13 cellular contexts compared by ENCODE assay signal in genomic region chr5:16784088-16784487, GRCh38.
DNase-seq lines count a peak whose midpoint lies in the region; TF ChIP-seq lines count a peak whose summit lies in the region.
"Had no signal": no experiment of that assay in that cellular context is flagged by ENCODE, and none has a peak within 500 bp of the region (broad histone marks: within the 10 kb centered on the region; RNA-seq: fewer than 3 reads in every experiment).

No MANE protein-coding gene starts in this region.

- H3K27ac ChIP-seq in AG04450 (ENCODE audit: low read depth, low read length) (peak overlapping the region; percentile 59), H9 (ENCODE audit: insufficient read length, low read depth, low read length) (no peak overlapping the region), WERI-Rb-1 (no peak overlapping the region)
- H3K27ac ChIP-seq: KMS-11, pancreas, transverse colon had no signal

- H3K23ac ChIP-seq in H9 (ENCODE audit: insufficient read length, low read depth, low read length) = no peak overlapping the region

- H3K4me3 ChIP-seq in AG04450 (ENCODE audit: low read depth, low read length) = no peak overlapping the region
- no peak overlapping the region for H3K4me3 ChIP-seq in astrocyte of the cerebellum (ENCODE audit: low read depth, low read length)
- no peak overlapping the region for H3K4me3 ChIP-seq in WERI-Rb-1 (ENCODE audit: low read depth, low read length)
- H3K4me3 ChIP-seq: pancreas, transverse colon had no signal

- no peaks in the 10 kb centered on the region for H4K20me1 ChIP-seq in H9 (ENCODE audit: control insufficient read depth, insufficient read depth, insufficient read length)

- in situ Hi-C loops in astrocyte of the cerebellum (cut with HindIII; ENCODE audit: low sequenced_read_pairs) = no loop called here

- H3K36me3 Mint-ChIP-seq in H9 (ENCODE audit: insufficient read depth in 1 of 3, low read depth in 3 of 3) = peaks cover under 1 to 18% (median 15%) of the 10 kb centered on the region in 3 experiments; a peak in 6 of 7 replicates
- H3K36me3 Mint-ChIP-seq: activated naive CD4-positive, alpha-beta T cell treated with anti-CD3 and anti-CD28 coated beads, Interleukin-2, amount 50 U/mL, for 72 hours had no signal

- H2BK120ac ChIP-seq in H9 (ENCODE audit: low read depth, low read length, poor library complexity, severe bottlenecking) = no peak overlapping the region

- no peak overlapping the region for H2BK12ac ChIP-seq in H9 (ENCODE audit: insufficient read length, low read depth, low read length)

- peak overlapping the region in 2 of 3 experiments; percentile 21 to 47; a peak in 1 of 7 replicates for H3K27ac Mint-ChIP-seq in H9

- H3K36me3 ChIP-seq in WERI-Rb-1 = peaks cover 38% of the 10 kb centered on the region
- H3K36me3 ChIP-seq: transverse colon had no signal

- no peak overlapping the region for H3K4me2 ChIP-seq in H9 (ENCODE audit: insufficient read depth, insufficient read length, low read length)
- H3K4me2 ChIP-seq: KMS-11 had no signal

- no peak overlapping the region for H2BK5ac ChIP-seq in H9 (ENCODE audit: insufficient read length, low read length)

- no peaks in the 10 kb centered on the region for H3K27me3 ChIP-seq in AG04450 (ENCODE audit: control insufficient read depth, insufficient read depth, low read length)
- no peaks in the 10 kb centered on the region for H3K27me3 ChIP-seq in H9 (ENCODE audit: insufficient read depth, low read length)
- no peaks in the 10 kb centered on the region for H3K27me3 ChIP-seq in WERI-Rb-1 (ENCODE audit: insufficient read depth, low read depth, severe bottlenecking)
- H3K27me3 ChIP-seq: pancreas, transverse colon had no signal

- POLR2A ChIA-PET in AG04450 (lab: Yijun Ruan, JAX) = interaction anchor here (0.5 kb wide), 1 partner anchor 401 kb away, joined by 3 read pairs; no protein-coding TSS in a partner anchor

- H2BK20ac ChIP-seq in H9 (ENCODE audit: low read depth, low read length, poor library complexity, severe bottlenecking) = no peak overlapping the region

- peaks cover 3% of the 10 kb centered on the region for H3K79me1 ChIP-seq in H9 (ENCODE audit: insufficient read depth, low read depth, low read length, poor library complexity, severe bottlenecking)

- H3T11ph ChIP-seq in H9 (ENCODE audit: low read length) = no peak overlapping the region

- no peak overlapping the region for H2BK15ac ChIP-seq in H9 (ENCODE audit: low read depth, low read length)

- no peaks in the 10 kb centered on the region for H3K27me3 Mint-ChIP-seq in H9 (ENCODE audit: low read depth)

- H3K9me3 ChIP-seq in AG04450 (ENCODE audit: control insufficient read depth, insufficient read depth, low read length) (no peaks in the 10 kb centered on the region), H9 (ENCODE audit: control insufficient read depth, low read depth, low read length) (no peaks in the 10 kb centered on the region), WERI-Rb-1 (ENCODE audit: severe bottlenecking) (no peaks in the 10 kb centered on the region)
- H3K9me3 ChIP-seq: pancreas, transverse colon had no signal

- no peaks in the 10 kb centered on the region for H3K23me2 ChIP-seq in H9 (ENCODE audit: insufficient read length, low read depth, low read length, poor library complexity, severe bottlenecking)

- H4K8ac ChIP-seq in H9 (replicated peaks; ENCODE audit: insufficient read length, low read depth, low read length) = no peak overlapping the region

- H3K4me1 Mint-ChIP-seq in H9 = peaks cover 8% of the 10 kb centered on the region in 2 experiments; a peak in 3 of 4 replicates

- no peak overlapping the region for H2AK5ac ChIP-seq in H9 (ENCODE audit: insufficient read length, low read length)

- no peak overlapping the region for H3K9ac ChIP-seq in H9 (ENCODE audit: extremely low read depth, insufficient read length, low read length)
- H3K9ac ChIP-seq: KMS-11 had no signal

- no CpG with 5 or more reads among the region's 9 CpGs for WGBS in H9 (ENCODE audit: extremely low coverage, insufficient read length, low lambda C conversion rate)

- CTCF ChIA-PET in AG04450 (lab: Charles Lee) = interaction anchor here (1.2 to 2.0 kb wide), 2 partner anchors 349 to 405 kb away, joined by 4 to 8 read pairs; no protein-coding TSS in a partner anchor

- no peaks in the 10 kb centered on the region for H3K4me1 ChIP-seq in H9 (ENCODE audit: insufficient read depth, low read length)
- H3K4me1 ChIP-seq: transverse colon had no signal

- no peak overlapping the region for H3K4ac ChIP-seq in H9 (ENCODE audit: low read depth, low read length)

- no peaks in the 10 kb centered on the region for H3K9me3 Mint-ChIP-seq in H9
- H3K9me3 Mint-ChIP-seq: activated naive CD4-positive, alpha-beta T cell treated with anti-CD3 and anti-CD28 coated beads, Interleukin-2, amount 50 U/mL, for 72 hours had no signal

- H4K5ac ChIP-seq in H9 (ENCODE audit: insufficient read length, low read depth, low read length) = no peak overlapping the region

- DNase-seq in AG04450 (ENCODE audit: low read depth, low spot score) (peak; percentile 56), H9 (no peak), astrocyte of the cerebellum (ENCODE audit: low read depth) (peak; percentile 56), kidney glomerular epithelial cell (lab: John Stamatoyannopoulos, UW) (peak; percentile 13), NK-92 (lab: John Stamatoyannopoulos, UW; ENCODE audit: unreplicated experiment) (no peak), NCI-H82 (lab: John Stamatoyannopoulos, UW) (no peak), WERI-Rb-1 (no peak), cerebellar cortex (ENCODE audit: low spot score) (no peak)
- DNase-seq: pancreas; stimulated activated CD4-positive, alpha-beta T cell treated with anti-CD3 and anti-CD28 coated beads, Interleukin-15, amount 100 ng/mL, for 24 hours; transverse colon had no signal

- TF ChIP-seq CTCF in AG04450 (IDR thresholded peaks at IDR 0.05; ENCODE audit: low read depth, low read length) = no peak
- TF ChIP-seq CTCF in H9 (conservative IDR thresholded peaks at IDR 0.05) = no peak
- TF ChIP-seq CTCF in astrocyte of the cerebellum (IDR thresholded peaks at IDR 0.05; ENCODE audit: low read depth, low read length, missing control alignments) = no peak
- TF ChIP-seq CTCF in WERI-Rb-1 (IDR thresholded peaks at IDR 0.05; ENCODE audit: low read depth, low read length) = no peak

- H2AFZ ChIP-seq in H9 (ENCODE audit: low read length) = no peak overlapping the region

- no peak overlapping the region for H3K18ac ChIP-seq in H9 (ENCODE audit: insufficient read length, low read depth, low read length)

- H3K14ac ChIP-seq in H9 (ENCODE audit: insufficient read depth, low read length) = no peak overlapping the region

- no peak overlapping the region for H3K56ac ChIP-seq in H9 (ENCODE audit: insufficient read length, low read depth, low read length)

- no peak overlapping the region for H4K91ac ChIP-seq in H9 (ENCODE audit: insufficient read length, low read depth, low read length)

- H3K4me3 Mint-ChIP-seq in H9 = no peak overlapping the region

- H3K79me2 ChIP-seq in H9 (ENCODE audit: insufficient read depth, low read length) = no peaks in the 10 kb centered on the region

Comparison
In these comparisons a context has a peak if more than half of its experiments do, and no peak if none do; other contexts are left out.
1. DNase-seq: peak in AG04450 (single experiment), astrocyte of the cerebellum (single experiment) and kidney glomerular epithelial cell (single experiment); none in H9 (single experiment), NK-92 (single experiment), NCI-H82 (single experiment), WERI-Rb-1 (single experiment) and cerebellar cortex (single experiment).